ENCODE assay signal across 19 cellular contexts in the genomic region with DNA sequence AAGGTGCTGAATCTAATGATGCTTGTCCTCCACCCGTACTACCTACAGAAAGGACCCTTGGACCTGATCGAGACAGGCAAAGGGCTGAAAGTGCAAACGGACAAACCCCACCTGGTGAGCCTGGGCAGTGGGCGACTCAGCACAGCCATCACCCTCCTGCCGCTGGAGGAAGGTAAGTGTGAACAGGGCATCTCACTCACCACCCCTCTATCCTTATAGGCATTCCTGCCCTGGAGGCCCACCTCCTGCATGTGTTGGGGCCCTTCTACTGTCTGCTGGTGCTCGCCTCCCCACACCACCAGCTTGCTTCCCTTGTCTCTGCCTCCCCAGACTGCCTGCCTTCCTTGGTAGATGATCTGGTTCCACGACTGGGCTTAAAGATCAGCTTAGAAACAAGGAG. TPM values are rescaled to one million over a fixed set of nuclear protein-coding genes. Genes with fewer than 3 reads are reported as not detected.
A peak's percentile ranks its signal among the peaks of the same experiment; 100 is the strongest.
DNase-seq lines count a peak whose midpoint lies in the region; ATAC-seq and TF ChIP-seq lines count a peak whose summit lies in the region.
"Had no signal": no experiment of that assay in that cellular context is flagged by ENCODE, and none has a peak within 500 bp of the region (broad histone marks: within the 10 kb centered on the region; RNA-seq: fewer than 3 reads in every experiment).

No MANE protein-coding gene starts in this region.

- DNase-seq in Right ventricle myocardium superior: peak; percentile 14
- DNase-seq in right atrium auricular region (ENCODE audit: low spot score): no peak
- peak in 4 of 10 donors; percentile 8 to 35 (median 14) for DNase-seq in dorsolateral prefrontal cortex
- no peak for DNase-seq in nephron progenitor cell
- no peak for DNase-seq in tibial nerve (ENCODE audit: low spot score in 2 of 2)
- DNase-seq in inferior parietal cortex (ENCODE audit: extremely low spot score): no peak
- no peak for DNase-seq in activated CD4-positive, alpha-beta T cell treated with anti-CD3 and anti-CD28 coated beads, Interleukin-2, amount 50 U/mL, for 48 hours
- DNase-seq: activated CD4-positive, alpha-beta T cell treated with anti-CD3 and anti-CD28 coated beads for 4 hours; activated naive CD8-positive, alpha-beta T cell treated with anti-CD3 and anti-CD28 coated beads for 36 hours; MM.1S; NCI-H1436 treated with DMSO at 0.1 percent for 48 hours; NCI-H510A; stimulated activated CD4-positive, alpha-beta T cell treated with anti-CD3 and anti-CD28 coated beads, Interleukin-4, amount 100 ng/mL, for 4 hours; stimulated activated naive CD8-positive, alpha-beta T cell treated with anti-CD3 and anti-CD28 coated beads, Interleukin-15, Interleukin-2, amounts not matched to agents 100 U/mL and 50 U/mL, for 24 hours; T-helper 17 cell had no signal

- H3K27ac Mint-ChIP-seq in nephron progenitor cell: peak overlapping the region; percentile 29
- H3K27ac Mint-ChIP-seq: activated naive CD8-positive, alpha-beta T cell treated with anti-CD3 and anti-CD28 coated beads for 36 hours; activated T-helper 1 cell treated with anti-CD3 and anti-CD28 coated beads, Interleukin-12 subunit alpha, Interleukin-12 subunit beta, Interleukin-2, Interleukin-4 antibody, amounts not matched to agents 30 ng/mL and 10 ng/mL and 1 ng/mL, durations not matched to agents 14 hours and 24 hours and 36 hours; T-helper 17 cell had no signal

- H3K9me3 ChIP-seq in right atrium auricular region (no peaks in the 10 kb centered on the region), tibial nerve (no peaks in the 10 kb centered on the region)
- H3K9me3 ChIP-seq: A549, BLaER1 had no signal

- H3K4me1 Mint-ChIP-seq in nephron progenitor cell: peaks cover 76% of the 10 kb centered on the region

- no peak overlapping the region for H3K4me3 Mint-ChIP-seq in nephron progenitor cell
- H3K4me3 Mint-ChIP-seq: activated naive CD8-positive, alpha-beta T cell treated with anti-CD3 and anti-CD28 coated beads for 36 hours; activated T-helper 1 cell treated with anti-CD3 and anti-CD28 coated beads, Interleukin-12 subunit alpha, Interleukin-12 subunit beta, Interleukin-2, Interleukin-4 antibody, amounts not matched to agents 30 ng/mL and 10 ng/mL and 1 ng/mL, durations not matched to agents 14 hours and 24 hours and 36 hours; T-helper 17 cell had no signal

- H3K27ac ChIP-seq in right atrium auricular region (no peak overlapping the region), dorsolateral prefrontal cortex (peak overlapping the region in 37 of 59 donors; percentile 1 to 99 (median 95)), tibial nerve (peak overlapping the region in 3 of 4 donors; percentile 22 to 99 (median 98))
- H3K27ac ChIP-seq: BLaER1 had no signal

- H3K9me3 Mint-ChIP-seq in nephron progenitor cell: no peaks in the 10 kb centered on the region
- H3K9me3 Mint-ChIP-seq: activated naive CD8-positive, alpha-beta T cell treated with anti-CD3 and anti-CD28 coated beads for 36 hours; activated T-helper 1 cell treated with anti-CD3 and anti-CD28 coated beads, Interleukin-12 subunit alpha, Interleukin-12 subunit beta, Interleukin-2, Interleukin-4 antibody, amounts not matched to agents 30 ng/mL and 10 ng/mL and 1 ng/mL, durations not matched to agents 14 hours and 24 hours and 36 hours had no signal

- no peak for ATAC-seq in Right ventricle myocardium superior (ENCODE audit: poor library complexity)
- no peak for ATAC-seq in GM21515 (IDR thresholded peaks at IDR 0.05; ENCODE audit: unreplicated experiment)
- ATAC-seq: stimulated activated naive CD8-positive, alpha-beta T cell treated with anti-CD3 and anti-CD28 coated beads, Interleukin-15, Interleukin-2, amounts not matched to agents 100 U/mL and 50 U/mL, for 24 hours; T-helper 17 cell had no signal

- peaks cover 0 to 94% of the 10 kb centered on the region in 2 donors for H3K4me1 ChIP-seq in right atrium auricular region
- H3K4me1 ChIP-seq in tibial nerve: peaks cover 2 to 97% (median 67%) of the 10 kb centered on the region in 4 donors

- no peaks in the 10 kb centered on the region for H3K36me3 Mint-ChIP-seq in nephron progenitor cell (ENCODE audit: low read depth)
- H3K36me3 Mint-ChIP-seq: activated naive CD8-positive, alpha-beta T cell treated with anti-CD3 and anti-CD28 coated beads for 36 hours had no signal

- WGBS in tibial nerve, 2 donors: 80 to 85% methylated on average over 7 of the region's 7 CpGs

- H3K4me3 ChIP-seq in right atrium auricular region (no peak overlapping the region), dorsolateral prefrontal cortex (no peak overlapping the region), tibial nerve (no peak overlapping the region)
- H3K4me3 ChIP-seq: A549, BLaER1 had no signal

- peaks cover 25% of the 10 kb centered on the region for H3K27me3 Mint-ChIP-seq in nephron progenitor cell (ENCODE audit: low read depth, poor library complexity)

- no peak for TF ChIP-seq POLR2A in tibial nerve (IDR thresholded peaks at IDR 0.05)

- intact Hi-C loops in Right ventricle myocardium superior (cut with DNase I): loop anchor here (5.0 kb wide), 1 partner anchor 43 kb away; no protein-coding TSS in a partner anchor
- intact Hi-C loops in dorsolateral prefrontal cortex (cut with DNase I): loop anchor here in 1 of 2 donors (5.0 kb wide), 1 partner anchor 178 kb away; a partner anchor contains a TSS

- no peak for TF ChIP-seq EP300 in tibial nerve (IDR thresholded peaks at IDR 0.05)

- H3K27me3 ChIP-seq in right atrium auricular region: no peaks in the 10 kb centered on the region
- H3K27me3 ChIP-seq in dorsolateral prefrontal cortex: no peaks in the 10 kb centered on the region
- no peaks in the 10 kb centered on the region for H3K27me3 ChIP-seq in tibial nerve

- H3K36me3 ChIP-seq in right atrium auricular region (peaks cover 48% of the 10 kb centered on the region), tibial nerve (peaks cover 5 to 41% (median 9%) of the 10 kb centered on the region in 3 donors)
- H3K36me3 ChIP-seq: BLaER1 had no signal

- TF ChIP-seq CTCF in right atrium auricular region (IDR thresholded peaks at IDR 0.05) (no peak), dorsolateral prefrontal cortex (IDR thresholded peaks at IDR 0.05 in 54 of 56, conservative IDR thresholded peaks at IDR 0.05 in 2 of 56; ENCODE audit: low read depth in 1 of 56, partially characterized antibody in 56 of 56) (no peak), nephron progenitor cell (IDR thresholded peaks at IDR 0.05) (no peak), tibial nerve (IDR thresholded peaks at IDR 0.05) (no peak)

RNA-seq across cellular contexts. Expression of a gene that starts 7.1 kb away (rescaled TPM):
- 102 TPM for total RNA-seq in Right ventricle myocardium superior
- 100 to 1,000 TPM; 102 to 105 TPM for total RNA-seq in right atrium auricular region
- 100 to 1,000 TPM in 117 of 120 experiments, 10 to 100 TPM in 3; 68.2 to 983 (median 256) TPM for total RNA-seq in dorsolateral prefrontal cortex
- total RNA-seq in tibial nerve: 100 to 1,000 TPM; 299 to 365 (median 323) TPM

RNA-seq across cellular contexts. Expression of a gene that starts 42.3 kb away (rescaled TPM):
- total RNA-seq in Right ventricle myocardium superior (80.7 TPM), right atrium auricular region (100 to 1,000 TPM; 103 to 111 TPM), dorsolateral prefrontal cortex (100 to 1,000 TPM in 36 of 120 experiments, 10 to 100 TPM in 84; 67.9 to 122 (median 95.9) TPM), tibial nerve (10 to 100 TPM; 74.3 to 94.8 (median 88.5) TPM)

RNA-seq across cellular contexts. Expression of a gene that starts 48.8 kb away (rescaled TPM):
- total RNA-seq in Right ventricle myocardium superior (23.2 TPM), right atrium auricular region (10 to 100 TPM; 19.3 to 26.1 TPM), dorsolateral prefrontal cortex (10 to 100 TPM; 28.5 to 49.1 (median 37.4) TPM), tibial nerve (10 to 100 TPM; 30.3 to 44.4 (median 35.4) TPM)

Comparison
In these comparisons a context has a peak if more than half of its experiments do, and no peak if none do; other contexts are left out.
1. H3K27ac ChIP-seq: peak in dorsolateral prefrontal cortex (37 of 59) and tibial nerve (3 of 4); none in right atrium auricular region (0 of 2).